ENCODE assay signal across 8 cellular contexts in genomic region chr15:98548172-98548971, GRCh38.
A peak's percentile ranks its signal among the peaks of the same experiment; 100 is the strongest.
DNase-seq lines count a peak whose midpoint lies in the region; ATAC-seq and TF ChIP-seq lines count a peak whose summit lies in the region.

No MANE protein-coding gene starts in this region.

- peak; percentile 87 for DNase-seq in Daoy (ENCODE audit: low read depth)
- DNase-seq in amniotic stem cell (lab: John Stamatoyannopoulos, UW): peak; percentile 60
- DNase-seq in left ventricle myocardium superior: peak; percentile 80
- peak; percentile 34 to 51 for DNase-seq in trophoblast cell
- peak; percentile 84 for DNase-seq in upper lobe of right lung
- DNase-seq in DMS79 (lab: John Stamatoyannopoulos, UW): no peak
- no peak for DNase-seq in OCI-M1 (lab: John Stamatoyannopoulos, UW)

- intact Hi-C loops in left ventricle myocardium superior (cut with micrococcal nuclease) (no loop called here), upper lobe of right lung (cut with DNase I) (no loop called here)

- H4K8ac ChIP-seq in trophoblast cell (ENCODE audit: low read depth, low read length): no peak overlapping the region

- H3K36me3 ChIP-seq in trophoblast cell (ENCODE audit: control insufficient read depth in 1 of 2, insufficient read depth in 2 of 2, low read length in 2 of 2): no peaks in the 10 kb centered on the region
- H3K36me3 ChIP-seq in upper lobe of right lung: no peaks in the 10 kb centered on the region

- H3K4ac ChIP-seq in trophoblast cell (ENCODE audit: low read depth, low read length): no peak overlapping the region

- peak; percentile 93 for ATAC-seq in left ventricle myocardium superior
- peak; percentile 86 for ATAC-seq in upper lobe of right lung

- TF ChIP-seq CTCF in upper lobe of right lung (IDR thresholded peaks at IDR 0.05): no peak

- H2BK120ac ChIP-seq in trophoblast cell (ENCODE audit: insufficient read depth, low read length, poor library complexity): no peak overlapping the region

- H3K9me3 ChIP-seq in trophoblast cell (ENCODE audit: insufficient read depth, low read depth, low read length) (peaks cover 5% of the 10 kb centered on the region), upper lobe of right lung (no peaks in the 10 kb centered on the region)

- no peak overlapping the region for H2BK5ac ChIP-seq in trophoblast cell (ENCODE audit: low read depth, low read length, poor library complexity)

- H2AFZ ChIP-seq in trophoblast cell (ENCODE audit: insufficient read depth, low read length, poor library complexity): peak overlapping the region; percentile 40

- no peak overlapping the region for H4K91ac ChIP-seq in trophoblast cell (ENCODE audit: low read depth, low read length)

- H3K23ac ChIP-seq in trophoblast cell (ENCODE audit: low read length): no peak overlapping the region

- peaks cover 3% of the 10 kb centered on the region for H3K79me1 ChIP-seq in trophoblast cell (ENCODE audit: low read length)

- no peak overlapping the region for H3K18ac ChIP-seq in trophoblast cell (ENCODE audit: low read length)

- H3K4me1 ChIP-seq in trophoblast cell (ENCODE audit: control insufficient read depth in 1 of 2, insufficient read depth in 2 of 2, low read length in 2 of 2): peaks cover 5 to 12% of the 10 kb centered on the region in 2 experiments
- peaks cover 11% of the 10 kb centered on the region for H3K4me1 ChIP-seq in upper lobe of right lung

- H3K27me3 ChIP-seq in trophoblast cell (ENCODE audit: insufficient read depth, low read length) (peaks cover 15% of the 10 kb centered on the region), upper lobe of right lung (peaks cover 8% of the 10 kb centered on the region)

- peak overlapping the region; percentile 90 for H3K4me2 ChIP-seq in trophoblast cell (ENCODE audit: low read length)

- no peaks in the 10 kb centered on the region for H3K79me2 ChIP-seq in trophoblast cell (ENCODE audit: control insufficient read depth, insufficient read depth, low read length, poor library complexity)

- no peak overlapping the region for H2AK5ac ChIP-seq in trophoblast cell (ENCODE audit: low read length)

- H3K27ac ChIP-seq in trophoblast cell (ENCODE audit: low read depth, low read length) (no peak overlapping the region), upper lobe of right lung (peak overlapping the region; percentile 73)

- H3K4me3 ChIP-seq in trophoblast cell (ENCODE audit: low read depth, low read length) (peak overlapping the region; percentile 70), upper lobe of right lung (peak overlapping the region; percentile 52)

- no peak overlapping the region for H3K9ac ChIP-seq in trophoblast cell (ENCODE audit: low read length)

- H4K12ac ChIP-seq in trophoblast cell (ENCODE audit: low read depth, low read length): peak overlapping the region; percentile 56

- WGBS in trophoblast cell (ENCODE audit: extremely low coverage, insufficient coverage, insufficient read length): no CpG with 5 or more reads among the region's 63 CpGs

- H2BK12ac ChIP-seq in trophoblast cell (ENCODE audit: low read length): peak overlapping the region; percentile 51

- peak overlapping the region; percentile 57 for H3K14ac ChIP-seq in trophoblast cell (ENCODE audit: low read length)

TF ChIP-seq in PFSK-1, 5 proteins besides CTCF, POLR2A, EP300 and RAD21:
- peak; percentile 88 for TF ChIP-seq FOXP2 (optimal IDR thresholded peaks at IDR 0.05; ENCODE audit: borderline replicate concordance, extremely low read depth, extremely low read length, insufficient read depth)
- no peak for TF ChIP-seq REST (IDR thresholded peaks at IDR 0.05; ENCODE audit: insufficient read depth in 1 of 2, low read depth in 2 of 2, low read length in 2 of 2)
- no peak for TF ChIP-seq TAF1 (IDR thresholded peaks at IDR 0.05; ENCODE audit: borderline replicate concordance, insufficient read depth, low read length)

Comparison
In these comparisons a context has a peak if more than half of its experiments do, and no peak if none do; other contexts are left out.
1. DNase-seq: peak in Daoy (single experiment), amniotic stem cell (single experiment), left ventricle myocardium superior (single experiment), trophoblast cell (2 of 2) and upper lobe of right lung (single experiment); none in DMS79 (single experiment) and OCI-M1 (single experiment).